Comparison of ENCODE assay signal across 33 cellular contexts in genomic region chr16:84279871-84280270, GRCh38. TPM values are rescaled to one million over a fixed set of nuclear protein-coding genes. Genes with fewer than 3 reads are reported as not detected.
"Had no signal": no experiment of that assay in that cellular context is flagged by ENCODE, and none has a peak within 500 bp of the region (broad histone marks: within the 10 kb centered on the region; RNA-seq: fewer than 3 reads in every experiment).

No MANE protein-coding gene starts in this region.

- H3K27ac Mint-ChIP-seq: activated CD4-positive, alpha-beta T cell treated with anti-CD3 and anti-CD28 coated beads, Interleukin-2, amount 10 ng/mL, durations not matched to agents 24 days and 14 days; activated CD8-positive, alpha-beta T cell treated with anti-CD3 and anti-CD28 coated beads for 36 hours; activated naive CD4-positive, alpha-beta T cell treated with anti-CD3 and anti-CD28 coated beads, Interleukin-2, amount 50 U/mL, for 24 hours; activated naive CD8-positive, alpha-beta T cell treated with anti-CD3 and anti-CD28 coated beads, Interleukin-2, amount 10 ng/mL, durations not matched to agents 7 days and 5 days; activated T-cell treated with anti-CD3 and anti-CD28 coated beads, Interleukin-2, amount 50 U/mL, for 72 hours; activated T-helper 17 cell treated with anti-CD3 and anti-CD28 coated beads, Interleukin-2, amount 50 U/mL, for 72 hours had no signal

- H3K27ac ChIP-seq: body of pancreas, breast epithelium, VCaP had no signal

- DNase-seq: activated CD4-positive, alpha-beta T cell treated with anti-CD3 and anti-CD28 coated beads for 1 hour; activated CD4-positive, alpha-beta T cell treated with anti-CD3 and anti-CD28 coated beads, Interleukin-2, amount 10 ng/mL, durations not matched to agents 24 days and 14 days; activated CD4-positive, alpha-beta T cell treated with anti-CD3 and anti-CD28 coated beads, Interleukin-2, amount 50 U/mL, for 4 hours; activated CD4-positive, CD25-positive, alpha-beta regulatory T cell; activated CD8-positive, alpha-beta T cell treated with anti-CD3 and anti-CD28 coated beads for 36 hours; activated effector memory CD4-positive, alpha-beta T cell treated with anti-CD3 and anti-CD28 coated beads, Interleukin-2, amount 50 U/mL, for 16 hours; activated naive CD4-positive, alpha-beta T cell; activated naive CD8-positive, alpha-beta T cell treated with anti-CD3 and anti-CD28 coated beads, Interleukin-2, amount 10 ng/mL, durations not matched to agents 7 days and 5 days; activated T-cell treated with anti-CD3 and anti-CD28 coated beads, Interleukin-2, amount 50 U/mL, for 1 hour; activated T-cell treated with anti-CD3 and anti-CD28 coated beads, Interleukin-2, amount 50 U/mL, for 72 hours; body of pancreas; NCI-H1092 treated with DMSO at 0.1 percent for 48 hours; NCI-H1417; NCI-H146; NCI-H187; NCI-H2029 treated with DMSO at 0.1 percent for 48 hours; NCI-H2171 treated with DMSO at 0.1 percent for 48 hours; NCI-H2227 treated with DMSO at 0.1 percent for 48 hours; NCI-H446 treated with DMSO at 0.1 percent for 48 hours; NCI-H69; Right ventricle myocardium superior; SW 1271; T-helper 1 cell; T-helper 2 cell; T-helper 9 cell had no signal

- H3K36me3 ChIP-seq: breast epithelium had no signal

- H3K27me3 ChIP-seq: body of pancreas, breast epithelium had no signal

- H3K4me3 ChIP-seq: body of pancreas, breast epithelium had no signal

- H3K36me3 Mint-ChIP-seq: activated naive CD4-positive, alpha-beta T cell treated with anti-CD3 and anti-CD28 coated beads, Interleukin-2, amount 50 U/mL, for 24 hours; activated naive CD8-positive, alpha-beta T cell treated with anti-CD3 and anti-CD28 coated beads, Interleukin-2, amount 10 ng/mL, durations not matched to agents 7 days and 5 days had no signal

- H3K4me1 ChIP-seq: body of pancreas, breast epithelium had no signal

- H3K4me1 Mint-ChIP-seq: activated CD4-positive, alpha-beta T cell treated with anti-CD3 and anti-CD28 coated beads, Interleukin-2, amount 10 ng/mL, durations not matched to agents 24 days and 14 days; activated naive CD4-positive, alpha-beta T cell treated with anti-CD3 and anti-CD28 coated beads, Interleukin-2, amount 50 U/mL, for 24 hours; activated naive CD8-positive, alpha-beta T cell treated with anti-CD3 and anti-CD28 coated beads, Interleukin-2, amount 10 ng/mL, durations not matched to agents 7 days and 5 days had no signal

- H3K9me3 Mint-ChIP-seq: activated CD4-positive, alpha-beta T cell treated with anti-CD3 and anti-CD28 coated beads, Interleukin-2, amount 10 ng/mL, durations not matched to agents 24 days and 14 days; activated CD8-positive, alpha-beta T cell treated with anti-CD3 and anti-CD28 coated beads for 36 hours; activated naive CD4-positive, alpha-beta T cell treated with anti-CD3 and anti-CD28 coated beads, Interleukin-2, amount 50 U/mL, for 24 hours; activated naive CD8-positive, alpha-beta T cell treated with anti-CD3 and anti-CD28 coated beads, Interleukin-2, amount 10 ng/mL, durations not matched to agents 7 days and 5 days; activated T-cell treated with anti-CD3 and anti-CD28 coated beads, Interleukin-2, amount 50 U/mL, for 72 hours; activated T-helper 17 cell treated with anti-CD3 and anti-CD28 coated beads, Interleukin-2, amount 50 U/mL, for 72 hours had no signal

- H3K4me3 Mint-ChIP-seq: activated CD4-positive, alpha-beta T cell treated with anti-CD3 and anti-CD28 coated beads, Interleukin-2, amount 10 ng/mL, durations not matched to agents 24 days and 14 days; activated CD8-positive, alpha-beta T cell treated with anti-CD3 and anti-CD28 coated beads for 36 hours; activated naive CD4-positive, alpha-beta T cell treated with anti-CD3 and anti-CD28 coated beads, Interleukin-2, amount 50 U/mL, for 24 hours; activated naive CD8-positive, alpha-beta T cell treated with anti-CD3 and anti-CD28 coated beads, Interleukin-2, amount 10 ng/mL, durations not matched to agents 7 days and 5 days; activated T-cell treated with anti-CD3 and anti-CD28 coated beads, Interleukin-2, amount 50 U/mL, for 72 hours; activated T-helper 17 cell treated with anti-CD3 and anti-CD28 coated beads, Interleukin-2, amount 50 U/mL, for 72 hours had no signal

- H3K9me3 ChIP-seq: body of pancreas, breast epithelium had no signal

RNA-seq across cellular contexts. Expression of gene WFDC1, which starts 14.8 kb away (rescaled TPM):
- total RNA-seq: activated CD4-positive, alpha-beta T cell treated with anti-CD3 and anti-CD28 coated beads, Interleukin-2, amount 10 ng/mL, durations not matched to agents 24 days and 14 days; activated CD8-positive, alpha-beta memory T cell treated with anti-CD3 and anti-CD28 coated beads for 36 hours; activated CD8-positive, alpha-beta T cell treated with anti-CD3 and anti-CD28 coated beads for 36 hours; activated naive CD8-positive, alpha-beta T cell treated with anti-CD3 and anti-CD28 coated beads, Interleukin-2, amount 10 ng/mL, durations not matched to agents 7 days and 5 days; activated T-cell treated with anti-CD3 and anti-CD28 coated beads, Interleukin-2, amount 50 U/mL, for 72 hours had no signal

RNA-seq across cellular contexts. Expression of gene KCNG4, which starts 40.1 kb away (rescaled TPM):
- total RNA-seq: activated CD4-positive, alpha-beta T cell treated with anti-CD3 and anti-CD28 coated beads, Interleukin-2, amount 10 ng/mL, durations not matched to agents 24 days and 14 days; activated CD8-positive, alpha-beta memory T cell treated with anti-CD3 and anti-CD28 coated beads for 36 hours; activated CD8-positive, alpha-beta T cell treated with anti-CD3 and anti-CD28 coated beads for 36 hours; activated naive CD8-positive, alpha-beta T cell treated with anti-CD3 and anti-CD28 coated beads, Interleukin-2, amount 10 ng/mL, durations not matched to agents 7 days and 5 days; activated T-cell treated with anti-CD3 and anti-CD28 coated beads, Interleukin-2, amount 50 U/mL, for 72 hours; activated T-helper 17 cell treated with anti-CD3 and anti-CD28 coated beads, Interleukin-2, amount 50 U/mL, for 72 hours; astrocyte; body of pancreas; breast epithelium; cardiac septum; M059J; Right ventricle myocardium superior had no signal
